1 cellular context compared by ENCODE assay signal in the genomic region with DNA sequence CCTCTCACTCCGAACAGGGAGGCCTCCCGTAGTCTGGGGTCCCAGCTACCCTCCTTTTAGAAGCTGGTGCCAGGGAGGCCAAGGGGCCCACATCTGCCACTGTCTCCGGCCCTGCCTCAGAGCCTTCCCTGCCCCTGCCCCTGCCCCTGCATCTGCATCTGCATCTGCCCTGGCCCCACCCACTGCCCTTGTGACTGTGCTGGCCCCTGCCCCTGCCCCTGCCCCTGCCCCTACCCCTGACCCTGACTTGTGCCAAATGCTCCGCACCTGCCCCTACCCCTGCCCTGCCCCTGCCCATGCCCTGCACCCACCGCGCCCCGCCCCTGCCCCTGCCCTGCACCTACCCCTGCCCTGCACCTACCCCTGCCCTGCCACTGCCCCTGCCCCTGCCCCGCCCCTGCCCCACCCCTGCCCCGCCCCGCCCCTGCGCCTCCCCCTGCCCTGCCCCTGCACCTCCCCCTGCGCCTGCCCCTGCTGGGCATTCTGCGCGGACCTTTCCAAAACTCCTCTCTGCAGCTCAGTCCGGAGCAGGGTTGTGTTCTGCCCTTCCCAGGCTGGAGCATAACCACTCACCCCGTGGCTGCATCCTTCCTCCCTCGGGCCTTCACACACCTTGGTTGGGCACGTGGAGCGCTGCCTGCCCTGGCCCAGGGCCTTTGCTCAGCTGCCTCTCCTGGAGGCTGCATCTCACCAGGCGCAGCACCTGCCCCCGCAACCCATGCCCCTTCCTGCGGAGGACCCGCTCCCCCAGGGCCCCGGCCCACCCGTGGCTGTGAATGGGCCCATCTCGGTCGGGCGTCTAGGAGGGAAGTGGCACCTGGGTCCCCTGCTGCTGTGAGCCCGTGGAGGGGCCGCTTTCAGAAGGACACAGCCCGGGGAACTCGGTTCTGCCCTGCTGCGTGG.
TF ChIP-seq lines count a peak whose summit lies in the region.

No MANE protein-coding gene starts in this region.

TF ChIP-seq in GM23338, 12 proteins besides CTCF, POLR2A, EP300 and RAD21:
- TF ChIP-seq, protein P1, sequence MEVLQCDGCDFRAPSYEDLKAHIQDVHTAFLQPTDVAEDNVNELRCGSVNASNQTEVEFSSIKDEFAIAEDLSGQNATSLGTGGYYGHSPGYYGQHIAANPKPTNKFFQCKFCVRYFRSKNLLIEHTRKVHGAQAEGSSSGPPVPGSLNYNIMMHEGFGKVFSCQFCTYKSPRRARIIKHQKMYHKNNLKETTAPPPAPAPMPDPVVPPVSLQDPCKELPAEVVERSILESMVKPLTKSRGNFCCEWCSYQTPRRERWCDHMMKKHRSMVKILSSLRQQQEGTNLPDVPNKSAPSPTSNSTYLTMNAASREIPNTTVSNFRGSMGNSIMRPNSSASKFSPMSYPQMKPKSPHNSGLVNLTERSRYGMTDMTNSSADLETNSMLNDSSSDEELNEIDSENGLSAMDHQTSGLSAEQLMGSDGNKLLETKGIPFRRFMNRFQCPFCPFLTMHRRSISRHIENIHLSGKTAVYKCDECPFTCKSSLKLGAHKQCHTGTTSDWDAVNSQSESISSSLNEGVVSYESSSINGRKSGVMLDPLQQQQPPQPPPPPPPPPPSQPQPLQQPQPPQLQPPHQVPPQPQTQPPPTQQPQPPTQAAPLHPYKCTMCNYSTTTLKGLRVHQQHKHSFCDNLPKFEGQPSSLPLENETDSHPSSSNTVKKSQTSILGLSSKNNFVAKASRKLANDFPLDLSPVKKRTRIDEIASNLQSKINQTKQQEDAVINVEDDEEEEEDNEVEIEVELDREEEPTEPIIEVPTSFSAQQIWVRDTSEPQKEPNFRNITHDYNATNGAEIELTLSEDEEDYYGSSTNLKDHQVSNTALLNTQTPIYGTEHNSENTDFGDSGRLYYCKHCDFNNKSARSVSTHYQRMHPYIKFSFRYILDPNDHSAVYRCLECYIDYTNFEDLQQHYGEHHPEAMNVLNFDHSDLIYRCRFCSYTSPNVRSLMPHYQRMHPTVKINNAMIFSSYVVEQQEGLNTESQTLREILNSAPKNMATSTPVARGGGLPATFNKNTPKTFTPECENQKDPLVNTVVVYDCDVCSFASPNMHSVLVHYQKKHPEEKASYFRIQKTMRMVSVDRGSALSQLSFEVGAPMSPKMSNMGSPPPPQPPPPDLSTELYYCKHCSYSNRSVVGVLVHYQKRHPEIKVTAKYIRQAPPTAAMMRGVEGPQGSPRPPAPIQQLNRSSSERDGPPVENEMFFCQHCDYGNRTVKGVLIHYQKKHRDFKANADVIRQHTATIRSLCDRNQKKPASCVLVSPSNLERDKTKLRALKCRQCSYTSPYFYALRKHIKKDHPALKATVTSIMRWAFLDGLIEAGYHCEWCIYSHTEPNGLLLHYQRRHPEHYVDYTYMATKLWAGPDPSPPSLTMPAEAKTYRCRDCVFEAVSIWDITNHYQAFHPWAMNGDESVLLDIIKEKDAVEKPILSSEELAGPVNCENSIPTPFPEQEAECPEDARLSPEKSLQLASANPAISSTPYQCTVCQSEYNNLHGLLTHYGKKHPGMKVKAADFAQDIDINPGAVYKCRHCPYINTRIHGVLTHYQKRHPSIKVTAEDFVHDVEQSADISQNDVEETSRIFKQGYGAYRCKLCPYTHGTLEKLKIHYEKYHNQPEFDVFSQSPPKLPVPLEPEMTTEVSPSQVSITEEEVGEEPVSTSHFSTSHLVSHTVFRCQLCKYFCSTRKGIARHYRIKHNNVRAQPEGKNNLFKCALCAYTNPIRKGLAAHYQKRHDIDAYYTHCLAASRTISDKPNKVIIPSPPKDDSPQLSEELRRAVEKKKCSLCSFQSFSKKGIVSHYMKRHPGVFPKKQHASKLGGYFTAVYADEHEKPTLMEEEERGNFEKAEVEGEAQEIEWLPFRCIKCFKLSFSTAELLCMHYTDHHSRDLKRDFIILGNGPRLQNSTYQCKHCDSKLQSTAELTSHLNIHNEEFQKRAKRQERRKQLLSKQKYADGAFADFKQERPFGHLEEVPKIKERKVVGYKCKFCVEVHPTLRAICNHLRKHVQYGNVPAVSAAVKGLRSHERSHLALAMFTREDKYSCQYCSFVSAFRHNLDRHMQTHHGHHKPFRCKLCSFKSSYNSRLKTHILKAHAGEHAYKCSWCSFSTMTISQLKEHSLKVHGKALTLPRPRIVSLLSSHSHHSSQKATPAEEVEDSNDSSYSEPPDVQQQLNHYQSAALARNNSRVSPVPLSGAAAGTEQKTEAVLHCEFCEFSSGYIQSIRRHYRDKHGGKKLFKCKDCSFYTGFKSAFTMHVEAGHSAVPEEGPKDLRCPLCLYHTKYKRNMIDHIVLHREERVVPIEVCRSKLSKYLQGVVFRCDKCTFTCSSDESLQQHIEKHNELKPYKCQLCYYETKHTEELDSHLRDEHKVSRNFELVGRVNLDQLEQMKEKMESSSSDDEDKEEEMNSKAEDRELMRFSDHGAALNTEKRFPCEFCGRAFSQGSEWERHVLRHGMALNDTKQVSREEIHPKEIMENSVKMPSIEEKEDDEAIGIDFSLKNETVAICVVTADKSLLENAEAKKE (CRISPR knock-in tag; IDR thresholded peaks at IDR 0.05) = no peak
- TF ChIP-seq JUNB (IDR thresholded peaks at IDR 0.05; ENCODE audit: unreplicated experiment) (no peak), CREB1 (CRISPR knock-in tag; IDR thresholded peaks at IDR 0.05; ENCODE audit: low read depth) (no peak), STAT1 (IDR thresholded peaks at IDR 0.05; ENCODE audit: unreplicated experiment) (no peak), ZNF114 (CRISPR knock-in tag; IDR thresholded peaks at IDR 0.05) (no peak), EZH2 (IDR thresholded peaks at IDR 0.05; ENCODE audit: low read depth, unreplicated experiment) (no peak), NANOG (IDR thresholded peaks at IDR 0.05; ENCODE audit: borderline replicate concordance) (no peak), POLR2AphosphoS5 (IDR thresholded peaks at IDR 0.05; ENCODE audit: low read depth) (no peak), ZNF331 (CRISPR knock-in tag; IDR thresholded peaks at IDR 0.05; ENCODE audit: low read depth) (no peak), EZH2phosphoT487 (IDR thresholded peaks at IDR 0.05; ENCODE audit: unreplicated experiment) (no peak)
- TF ChIP-seq, protein P2, sequence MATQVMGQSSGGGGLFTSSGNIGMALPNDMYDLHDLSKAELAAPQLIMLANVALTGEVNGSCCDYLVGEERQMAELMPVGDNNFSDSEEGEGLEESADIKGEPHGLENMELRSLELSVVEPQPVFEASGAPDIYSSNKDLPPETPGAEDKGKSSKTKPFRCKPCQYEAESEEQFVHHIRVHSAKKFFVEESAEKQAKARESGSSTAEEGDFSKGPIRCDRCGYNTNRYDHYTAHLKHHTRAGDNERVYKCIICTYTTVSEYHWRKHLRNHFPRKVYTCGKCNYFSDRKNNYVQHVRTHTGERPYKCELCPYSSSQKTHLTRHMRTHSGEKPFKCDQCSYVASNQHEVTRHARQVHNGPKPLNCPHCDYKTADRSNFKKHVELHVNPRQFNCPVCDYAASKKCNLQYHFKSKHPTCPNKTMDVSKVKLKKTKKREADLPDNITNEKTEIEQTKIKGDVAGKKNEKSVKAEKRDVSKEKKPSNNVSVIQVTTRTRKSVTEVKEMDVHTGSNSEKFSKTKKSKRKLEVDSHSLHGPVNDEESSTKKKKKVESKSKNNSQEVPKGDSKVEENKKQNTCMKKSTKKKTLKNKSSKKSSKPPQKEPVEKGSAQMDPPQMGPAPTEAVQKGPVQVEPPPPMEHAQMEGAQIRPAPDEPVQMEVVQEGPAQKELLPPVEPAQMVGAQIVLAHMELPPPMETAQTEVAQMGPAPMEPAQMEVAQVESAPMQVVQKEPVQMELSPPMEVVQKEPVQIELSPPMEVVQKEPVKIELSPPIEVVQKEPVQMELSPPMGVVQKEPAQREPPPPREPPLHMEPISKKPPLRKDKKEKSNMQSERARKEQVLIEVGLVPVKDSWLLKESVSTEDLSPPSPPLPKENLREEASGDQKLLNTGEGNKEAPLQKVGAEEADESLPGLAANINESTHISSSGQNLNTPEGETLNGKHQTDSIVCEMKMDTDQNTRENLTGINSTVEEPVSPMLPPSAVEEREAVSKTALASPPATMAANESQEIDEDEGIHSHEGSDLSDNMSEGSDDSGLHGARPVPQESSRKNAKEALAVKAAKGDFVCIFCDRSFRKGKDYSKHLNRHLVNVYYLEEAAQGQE (IDR thresholded peaks at IDR 0.05; ENCODE audit: unreplicated experiment) = no peak
- TF ChIP-seq, protein P3, sequence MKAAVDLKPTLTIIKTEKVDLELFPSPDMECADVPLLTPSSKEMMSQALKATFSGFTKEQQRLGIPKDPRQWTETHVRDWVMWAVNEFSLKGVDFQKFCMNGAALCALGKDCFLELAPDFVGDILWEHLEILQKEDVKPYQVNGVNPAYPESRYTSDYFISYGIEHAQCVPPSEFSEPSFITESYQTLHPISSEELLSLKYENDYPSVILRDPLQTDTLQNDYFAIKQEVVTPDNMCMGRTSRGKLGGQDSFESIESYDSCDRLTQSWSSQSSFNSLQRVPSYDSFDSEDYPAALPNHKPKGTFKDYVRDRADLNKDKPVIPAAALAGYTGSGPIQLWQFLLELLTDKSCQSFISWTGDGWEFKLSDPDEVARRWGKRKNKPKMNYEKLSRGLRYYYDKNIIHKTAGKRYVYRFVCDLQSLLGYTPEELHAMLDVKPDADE (IDR thresholded peaks at IDR 0.05) = no peak
